In the genomic region with DNA sequence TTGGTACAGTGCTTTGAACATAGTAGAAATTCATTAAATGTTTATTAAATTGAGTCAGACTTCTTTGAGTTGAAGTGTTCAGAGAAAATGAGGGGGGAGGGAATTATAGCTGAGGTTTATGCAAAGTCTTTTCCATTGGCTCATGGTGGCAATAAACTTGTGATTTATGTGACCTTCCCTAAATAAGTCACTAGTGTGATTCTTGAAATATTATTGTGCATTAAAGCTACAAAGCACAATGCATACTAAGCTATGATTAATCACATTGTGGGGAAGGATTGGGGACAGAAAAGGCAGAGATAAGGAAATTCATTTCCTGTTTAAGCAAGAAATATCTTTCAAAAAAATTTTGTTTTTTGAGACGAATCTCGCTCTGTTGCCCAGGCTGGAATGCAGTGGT, we compare ENCODE assay signal across 1 cellular context.
TF ChIP-seq lines count a peak whose summit lies in the region.

No MANE protein-coding gene starts in this region.

TF ChIP-seq in IMR-90, 13 proteins besides CTCF, POLR2A, EP300 and RAD21:
- TF ChIP-seq RCOR1 (IDR thresholded peaks at IDR 0.05; ENCODE audit: insufficient replicate concordance, low read length): no peak
- TF ChIP-seq FOS (IDR thresholded peaks at IDR 0.05; ENCODE audit: low read depth, low read length): no peak
- no peak for TF ChIP-seq MAZ (IDR thresholded peaks at IDR 0.05; ENCODE audit: borderline replicate concordance, low read depth, low read length)
- TF ChIP-seq, protein P1, sequence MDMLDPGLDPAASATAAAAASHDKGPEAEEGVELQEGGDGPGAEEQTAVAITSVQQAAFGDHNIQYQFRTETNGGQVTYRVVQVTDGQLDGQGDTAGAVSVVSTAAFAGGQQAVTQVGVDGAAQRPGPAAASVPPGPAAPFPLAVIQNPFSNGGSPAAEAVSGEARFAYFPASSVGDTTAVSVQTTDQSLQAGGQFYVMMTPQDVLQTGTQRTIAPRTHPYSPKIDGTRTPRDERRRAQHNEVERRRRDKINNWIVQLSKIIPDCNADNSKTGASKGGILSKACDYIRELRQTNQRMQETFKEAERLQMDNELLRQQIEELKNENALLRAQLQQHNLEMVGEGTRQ (IDR thresholded peaks at IDR 0.05; ENCODE audit: low read depth, low read length): no peak
- TF ChIP-seq MXI1 (IDR thresholded peaks at IDR 0.05; ENCODE audit: borderline replicate concordance, low read depth, low read length): no peak
- TF ChIP-seq SMC3 (IDR thresholded peaks at IDR 0.05; ENCODE audit: low read depth, low read length): no peak
- TF ChIP-seq MAFK (IDR thresholded peaks at IDR 0.05; ENCODE audit: low read depth, low read length): no peak
- TF ChIP-seq BHLHE40 (IDR thresholded peaks at IDR 0.05; ENCODE audit: low read depth, low read length): no peak
- TF ChIP-seq NFE2L2 (IDR thresholded peaks at IDR 0.05; ENCODE audit: low read depth, low read length): no peak
- TF ChIP-seq, protein P2, sequence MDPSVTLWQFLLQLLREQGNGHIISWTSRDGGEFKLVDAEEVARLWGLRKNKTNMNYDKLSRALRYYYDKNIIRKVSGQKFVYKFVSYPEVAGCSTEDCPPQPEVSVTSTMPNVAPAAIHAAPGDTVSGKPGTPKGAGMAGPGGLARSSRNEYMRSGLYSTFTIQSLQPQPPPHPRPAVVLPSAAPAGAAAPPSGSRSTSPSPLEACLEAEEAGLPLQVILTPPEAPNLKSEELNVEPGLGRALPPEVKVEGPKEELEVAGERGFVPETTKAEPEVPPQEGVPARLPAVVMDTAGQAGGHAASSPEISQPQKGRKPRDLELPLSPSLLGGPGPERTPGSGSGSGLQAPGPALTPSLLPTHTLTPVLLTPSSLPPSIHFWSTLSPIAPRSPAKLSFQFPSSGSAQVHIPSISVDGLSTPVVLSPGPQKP (IDR thresholded peaks at IDR 0.05; ENCODE audit: borderline replicate concordance, low read depth, low read length): no peak
- no peak for TF ChIP-seq RFX5 (IDR thresholded peaks at IDR 0.05; ENCODE audit: low read depth, low read length)
